In the genomic region with DNA sequence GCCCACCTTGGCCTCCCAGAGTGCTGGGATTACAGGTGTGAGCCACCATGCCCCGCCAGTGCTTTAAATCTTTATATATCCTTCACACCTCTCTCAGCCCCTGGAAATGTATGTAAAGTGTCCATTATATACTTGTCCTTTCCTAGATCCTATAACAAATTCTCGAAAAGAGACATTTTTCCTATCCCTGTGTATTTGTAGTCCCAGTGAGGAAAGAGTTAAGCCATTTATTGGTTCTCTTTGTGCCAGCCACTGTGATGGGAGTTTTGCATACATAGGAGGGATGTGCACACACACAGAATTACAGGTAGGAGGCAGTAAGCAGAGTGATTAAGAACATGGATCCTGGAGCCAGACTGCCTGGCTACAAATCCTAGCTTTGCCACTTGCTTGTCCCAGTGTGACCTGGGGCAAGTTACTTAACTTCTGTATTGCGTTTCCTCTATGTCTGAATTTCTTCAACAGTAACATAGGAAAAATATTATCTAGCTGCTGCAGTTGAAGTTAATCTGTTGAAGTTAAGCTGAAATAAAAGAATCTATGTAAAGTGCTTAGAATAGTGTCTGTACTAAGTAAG, we compare ENCODE assay signal across 8 cellular contexts. TPM values are rescaled to one million over a fixed set of nuclear protein-coding genes. Genes with fewer than 3 reads are reported as not detected.
A peak's percentile ranks its signal among the peaks of the same experiment; 100 is the strongest.
DNase-seq lines count a peak whose midpoint lies in the region; ATAC-seq and TF ChIP-seq lines count a peak whose summit lies in the region.

No MANE protein-coding gene starts in this region.

- intact Hi-C loops in upper lobe of right lung (cut with DNase I), result no loop called here

- H3K36me3 Mint-ChIP-seq in activated naive CD4-positive, alpha-beta T cell treated with anti-CD3 and anti-CD28 coated beads, Interleukin-2, amount 10 ng/mL, durations not matched to agents 7 days and 5 days, result peaks cover 5% of the 10 kb centered on the region

- peaks cover 42% of the 10 kb centered on the region for H3K4me1 ChIP-seq in upper lobe of right lung

- no peaks in the 10 kb centered on the region for H3K9me3 Mint-ChIP-seq in activated naive CD4-positive, alpha-beta T cell treated with anti-CD3 and anti-CD28 coated beads, Interleukin-2, amount 10 ng/mL, durations not matched to agents 7 days and 5 days

- peak; percentile 5 for ATAC-seq in upper lobe of right lung

- no peaks in the 10 kb centered on the region for H3K27me3 Mint-ChIP-seq in activated naive CD4-positive, alpha-beta T cell treated with anti-CD3 and anti-CD28 coated beads, Interleukin-2, amount 10 ng/mL, durations not matched to agents 7 days and 5 days

- peak overlapping the region; percentile 100 for H3K27ac ChIP-seq in upper lobe of right lung

- no peak overlapping the region for H3K4me3 ChIP-seq in upper lobe of right lung

- CTCF ChIA-PET in activated naive CD4-positive, alpha-beta T cell treated with anti-CD3 and anti-CD28 coated beads, Interleukin-2, amount 10 ng/mL, durations not matched to agents 7 days and 5 days (lab: Charles Lee), result interaction anchor here (0.7 to 12.6 kb wide), 15 partner anchors 16 to 158 kb away, joined by 3 to 110 read pairs (median 4); a partner anchor contains a TSS

- H3K36me3 ChIP-seq in upper lobe of right lung, result peaks cover 13% of the 10 kb centered on the region

- H3K27ac Mint-ChIP-seq in activated naive CD4-positive, alpha-beta T cell treated with anti-CD3 and anti-CD28 coated beads, Interleukin-2, amount 10 ng/mL, durations not matched to agents 7 days and 5 days, result peak overlapping the region; percentile 84

- DNase-seq in activated naive CD4-positive, alpha-beta T cell treated with anti-CD3 and anti-CD28 coated beads, Interleukin-2, amount 10 ng/mL, durations not matched to agents 7 days and 5 days, result no peak
- DNase-seq in activated naive CD4-positive, alpha-beta T cell (lab: John Stamatoyannopoulos, UW), result no peak
- peak; percentile 13 for DNase-seq in SW480 (ENCODE audit: low spot score)
- peak; percentile 39 for DNase-seq in germinal center (ENCODE audit: low spot score)
- no peak for DNase-seq in upper lobe of right lung
- no peak for DNase-seq in HuH-7.5 (ENCODE audit: low spot score)
- DNase-seq in amygdala (lab: John Stamatoyannopoulos, UW), result no peak
- no peak for DNase-seq in MV-4-11 (lab: John Stamatoyannopoulos, UW)

- H3K4me1 Mint-ChIP-seq in activated naive CD4-positive, alpha-beta T cell treated with anti-CD3 and anti-CD28 coated beads, Interleukin-2, amount 10 ng/mL, durations not matched to agents 7 days and 5 days, result peaks cover 65% of the 10 kb centered on the region

- no peak for TF ChIP-seq CTCF in upper lobe of right lung (IDR thresholded peaks at IDR 0.05)

- H3K4me3 Mint-ChIP-seq in activated naive CD4-positive, alpha-beta T cell treated with anti-CD3 and anti-CD28 coated beads, Interleukin-2, amount 10 ng/mL, durations not matched to agents 7 days and 5 days, result no peak overlapping the region

- H3K9me3 ChIP-seq in upper lobe of right lung, result no peaks in the 10 kb centered on the region

- H3K27me3 ChIP-seq in upper lobe of right lung, result no peaks in the 10 kb centered on the region

RNA-seq across cellular contexts. Expression of a gene that starts 2.1 kb away (rescaled TPM):
- total RNA-seq in upper lobe of right lung, result 50.3 TPM

RNA-seq across cellular contexts. Expression of a gene that starts 10.5 kb away (rescaled TPM):
- total RNA-seq in upper lobe of right lung, result 12.3 TPM

RNA-seq across cellular contexts. Expression of a gene that starts 26.1 kb away (rescaled TPM):
- total RNA-seq in upper lobe of right lung, result 28.0 TPM

RNA-seq across cellular contexts. Expression of a gene that starts 26.1 kb away (rescaled TPM):
- total RNA-seq in upper lobe of right lung, result 21.4 TPM

RNA-seq across cellular contexts. Expression of a gene that starts 31.1 kb away (rescaled TPM):
- total RNA-seq in upper lobe of right lung, result 92.3 TPM

Comparison
In these comparisons a context has a peak if more than half of its experiments do, and no peak if none do; other contexts are left out.
1. DNase-seq: peak in SW480 (single experiment) and germinal center (single experiment); none in activated naive CD4-positive, alpha-beta T cell treated with anti-CD3 and anti-CD28 coated beads, Interleukin-2, amount 10 ng/mL, durations not matched to agents 7 days and 5 days (single experiment), activated naive CD4-positive, alpha-beta T cell (0 of 4), upper lobe of right lung (single experiment), HuH-7.5 (single experiment), amygdala (0 of 56) and MV-4-11 (single experiment).